In genomic region chr9:83477571-83477970, GRCh38 we compare ENCODE assay signal across 29 cellular contexts.
DNase-seq lines count a peak whose midpoint lies in the region; ATAC-seq, FAIRE-seq and TF ChIP-seq lines count a peak whose summit lies in the region.
"Had no signal": no experiment of that assay in that cellular context is flagged by ENCODE, and none has a peak within 500 bp of the region (broad histone marks: within the 10 kb centered on the region; RNA-seq: fewer than 3 reads in every experiment).

No MANE protein-coding gene starts in this region.

- peaks cover 0 to 17% (median 10%) of the 10 kb centered on the region in 4 donors for H3K4me1 Mint-ChIP-seq in naive thymus-derived CD8-positive, alpha-beta T cell

- H3K27me3 Mint-ChIP-seq in naive thymus-derived CD8-positive, alpha-beta T cell, result peaks cover 0 to 8% (median 0%) of the 10 kb centered on the region in 5 donors
- H3K27me3 Mint-ChIP-seq: activated naive CD8-positive, alpha-beta T cell treated with anti-CD3 and anti-CD28 coated beads for 36 hours; stimulated activated naive CD8-positive, alpha-beta T cell treated with anti-CD3 and anti-CD28 coated beads, Interleukin-15, Interleukin-2, amounts not matched to agents 100 ng/mL and 50 ng/mL, for 24 hours had no signal

- H3K4me3 ChIP-seq in foreskin fibroblast (ENCODE audit: low read depth in 1 of 2, low read length in 2 of 2), result no peak overlapping the region
- H3K4me3 ChIP-seq: body of pancreas, lung, neural progenitor cell had no signal

- no peak for ATAC-seq in naive thymus-derived CD8-positive, alpha-beta T cell
- ATAC-seq: body of pancreas, sciatic nerve had no signal

- no peak overlapping the region for H3K27ac Mint-ChIP-seq in naive thymus-derived CD8-positive, alpha-beta T cell
- H3K27ac Mint-ChIP-seq: activated naive CD8-positive, alpha-beta T cell treated with anti-CD3 and anti-CD28 coated beads for 36 hours; CD14-positive monocyte; neural progenitor cell; stimulated activated naive CD8-positive, alpha-beta T cell treated with anti-CD3 and anti-CD28 coated beads, Interleukin-15, Interleukin-2, amounts not matched to agents 100 ng/mL and 50 ng/mL, for 24 hours had no signal

- H3K4me3 Mint-ChIP-seq in naive thymus-derived CD8-positive, alpha-beta T cell, result no peak overlapping the region
- H3K4me3 Mint-ChIP-seq: activated naive CD8-positive, alpha-beta T cell treated with anti-CD3 and anti-CD28 coated beads for 36 hours; CD14-positive monocyte; neural progenitor cell; stimulated activated naive CD8-positive, alpha-beta T cell treated with anti-CD3 and anti-CD28 coated beads, Interleukin-15, Interleukin-2, amounts not matched to agents 100 ng/mL and 50 ng/mL, for 24 hours had no signal

- peaks cover 0 to 33% (median 11%) of the 10 kb centered on the region in 9 donors for H3K9me3 Mint-ChIP-seq in naive thymus-derived CD8-positive, alpha-beta T cell

- DNase-seq in A172 (ENCODE audit: low spot score) (peak; percentile 14), EH (ENCODE audit: low read depth) (peak; percentile 69), RCC 7860 (ENCODE audit: low spot score) (peak; percentile 87), foreskin fibroblast (peak; percentile 45 to 61), CD1c-positive myeloid dendritic cell (ENCODE audit: extremely low spot score) (no peak), DMS114 treated with DMSO at 0.1 percent for 48 hours (lab: John Stamatoyannopoulos, UW; ENCODE audit: unreplicated experiment) (no peak), cerebellar cortex (ENCODE audit: low spot score) (no peak)
- no peak for DNase-seq in naive thymus-derived CD8-positive, alpha-beta T cell
- DNase-seq: ACHN; activated CD4-positive, alpha-beta T cell treated with anti-CD3 and anti-CD28 coated beads, Interleukin-2, amount 50 U/mL, for 4 hours; activated CD4-positive, CD25-positive, alpha-beta regulatory T cell; activated effector memory CD4-positive, alpha-beta T cell treated with Interleukin-2 at 50 U/mL for 16 hours; activated naive CD8-positive, alpha-beta T cell treated with anti-CD3 and anti-CD28 coated beads for 36 hours; body of pancreas; effector CD4-positive, alpha-beta T cell; erythroblast; KBM-7; NCI-H1436 treated with DMSO at 0.1 percent for 48 hours; NCI-H2107; NCI-H526; posterior cingulate gyrus; T1000 had no signal

- no peak for TF ChIP-seq CTCF in foreskin fibroblast (IDR thresholded peaks at IDR 0.05; ENCODE audit: low read depth, low read length)

- peak; percentile 91 for FAIRE-seq in RCC 7860 (lab: Jason Lieb, UNC)
- FAIRE-seq: frontal cortex, G401.6 had no signal

- POLR2A ChIA-PET in naive thymus-derived CD8-positive, alpha-beta T cell (lab: Charles Lee), result no interaction called here

- peaks cover 2 to 26% (median 17%) of the 10 kb centered on the region in 3 donors for H3K36me3 Mint-ChIP-seq in naive thymus-derived CD8-positive, alpha-beta T cell
- H3K36me3 Mint-ChIP-seq: CD14-positive monocyte had no signal

Comparison
In these comparisons a context has a peak if more than half of its experiments do, and no peak if none do; other contexts are left out.
1. DNase-seq: peak in A172 (single experiment), EH (single experiment), RCC 7860 (single experiment) and foreskin fibroblast (2 of 2); none in naive thymus-derived CD8-positive, alpha-beta T cell (0 of 10), CD1c-positive myeloid dendritic cell (single experiment), DMS114 treated with DMSO at 0.1 percent for 48 hours (single experiment) and cerebellar cortex (single experiment).